ENCODE assay signal across 10 cellular contexts in genomic region chr5:135208555-135209494, GRCh38.
DNase-seq lines count a peak whose midpoint lies in the region; ATAC-seq and TF ChIP-seq lines count a peak whose summit lies in the region.
"Had no signal": no experiment of that assay in that cellular context is flagged by ENCODE, and none has a peak within 500 bp of the region (broad histone marks: within the 10 kb centered on the region; RNA-seq: fewer than 3 reads in every experiment).

No MANE protein-coding gene starts in this region.

- intact Hi-C loops in vagina (cut with DNase I) = no loop called here

- H3K4me3 Mint-ChIP-seq in activated naive CD8-positive, alpha-beta T cell treated with anti-CD3 and anti-CD28 coated beads, Interleukin-2, amount 10 ng/mL, durations not matched to agents 7 days and 5 days = no peak overlapping the region
- no peak overlapping the region for H3K4me3 Mint-ChIP-seq in activated naive CD8-positive, alpha-beta T cell treated with anti-CD3 and anti-CD28 coated beads for 36 hours
- H3K4me3 Mint-ChIP-seq in activated naive CD4-positive, alpha-beta T cell treated with anti-CD3 and anti-CD28 coated beads, Interleukin-2, amount 10 ng/mL, durations not matched to agents 7 days and 5 days = no peak overlapping the region
- no peak overlapping the region for H3K4me3 Mint-ChIP-seq in activated T-helper 17 cell treated with anti-CD3 and anti-CD28 coated beads, Interleukin-2, amount 50 U/mL, for 72 hours
- H3K4me3 Mint-ChIP-seq: IgD-negative memory B cell had no signal

- H3K36me3 Mint-ChIP-seq in activated naive CD8-positive, alpha-beta T cell treated with anti-CD3 and anti-CD28 coated beads, Interleukin-2, amount 10 ng/mL, durations not matched to agents 7 days and 5 days = peaks cover 1% of the 10 kb centered on the region
- H3K36me3 Mint-ChIP-seq in activated naive CD8-positive, alpha-beta T cell treated with anti-CD3 and anti-CD28 coated beads for 36 hours = no peaks in the 10 kb centered on the region
- no peaks in the 10 kb centered on the region for H3K36me3 Mint-ChIP-seq in activated naive CD4-positive, alpha-beta T cell treated with anti-CD3 and anti-CD28 coated beads, Interleukin-2, amount 10 ng/mL, durations not matched to agents 7 days and 5 days
- peaks cover 3% of the 10 kb centered on the region for H3K36me3 Mint-ChIP-seq in activated T-helper 17 cell treated with anti-CD3 and anti-CD28 coated beads, Interleukin-2, amount 50 U/mL, for 72 hours (ENCODE audit: low read depth)
- H3K36me3 Mint-ChIP-seq: IgD-negative memory B cell had no signal

- H3K27ac Mint-ChIP-seq in activated naive CD8-positive, alpha-beta T cell treated with anti-CD3 and anti-CD28 coated beads, Interleukin-2, amount 10 ng/mL, durations not matched to agents 7 days and 5 days = peak overlapping the region; percentile 3
- H3K27ac Mint-ChIP-seq in activated naive CD8-positive, alpha-beta T cell treated with anti-CD3 and anti-CD28 coated beads for 36 hours = no peak overlapping the region
- no peak overlapping the region for H3K27ac Mint-ChIP-seq in activated naive CD4-positive, alpha-beta T cell treated with anti-CD3 and anti-CD28 coated beads, Interleukin-2, amount 10 ng/mL, durations not matched to agents 7 days and 5 days
- no peak overlapping the region for H3K27ac Mint-ChIP-seq in activated T-helper 17 cell treated with anti-CD3 and anti-CD28 coated beads, Interleukin-2, amount 50 U/mL, for 72 hours
- H3K27ac Mint-ChIP-seq: IgD-negative memory B cell had no signal

- H3K27me3 Mint-ChIP-seq in activated naive CD8-positive, alpha-beta T cell treated with anti-CD3 and anti-CD28 coated beads, Interleukin-2, amount 10 ng/mL, durations not matched to agents 7 days and 5 days = peaks cover 22% of the 10 kb centered on the region
- peaks cover 10% of the 10 kb centered on the region for H3K27me3 Mint-ChIP-seq in activated naive CD8-positive, alpha-beta T cell treated with anti-CD3 and anti-CD28 coated beads for 36 hours
- H3K27me3 Mint-ChIP-seq in activated naive CD4-positive, alpha-beta T cell treated with anti-CD3 and anti-CD28 coated beads, Interleukin-2, amount 10 ng/mL, durations not matched to agents 7 days and 5 days = peaks cover 57% of the 10 kb centered on the region
- peaks cover 6% of the 10 kb centered on the region for H3K27me3 Mint-ChIP-seq in activated T-helper 17 cell treated with anti-CD3 and anti-CD28 coated beads, Interleukin-2, amount 50 U/mL, for 72 hours

- H3K4me1 ChIP-seq in vagina = peaks cover 55% of the 10 kb centered on the region
- H3K4me1 ChIP-seq: breast epithelium had no signal

- H3K27ac ChIP-seq in vagina = peak overlapping the region; percentile 70
- H3K27ac ChIP-seq: breast epithelium had no signal

- no peaks in the 10 kb centered on the region for H3K36me3 ChIP-seq in vagina
- H3K36me3 ChIP-seq: breast epithelium had no signal

- POLR2A ChIA-PET in activated naive CD8-positive, alpha-beta T cell treated with anti-CD3 and anti-CD28 coated beads, Interleukin-2, amount 10 ng/mL, durations not matched to agents 7 days and 5 days (lab: Charles Lee) = no interaction called here

- peaks cover 1% of the 10 kb centered on the region for H3K4me1 Mint-ChIP-seq in activated naive CD8-positive, alpha-beta T cell treated with anti-CD3 and anti-CD28 coated beads, Interleukin-2, amount 10 ng/mL, durations not matched to agents 7 days and 5 days
- H3K4me1 Mint-ChIP-seq in activated naive CD8-positive, alpha-beta T cell treated with anti-CD3 and anti-CD28 coated beads for 36 hours = no peaks in the 10 kb centered on the region
- peaks cover 2% of the 10 kb centered on the region for H3K4me1 Mint-ChIP-seq in activated naive CD4-positive, alpha-beta T cell treated with anti-CD3 and anti-CD28 coated beads, Interleukin-2, amount 10 ng/mL, durations not matched to agents 7 days and 5 days
- H3K4me1 Mint-ChIP-seq in activated T-helper 17 cell treated with anti-CD3 and anti-CD28 coated beads, Interleukin-2, amount 50 U/mL, for 72 hours = no peaks in the 10 kb centered on the region
- H3K4me1 Mint-ChIP-seq: IgD-negative memory B cell had no signal

- no peak for TF ChIP-seq POLR2A in vagina (IDR thresholded peaks at IDR 0.05)

- ATAC-seq in activated naive CD8-positive, alpha-beta T cell treated with anti-CD3 and anti-CD28 coated beads, Interleukin-2, amount 10 ng/mL, durations not matched to agents 7 days and 5 days (ENCODE audit: low read depth) = no peak
- ATAC-seq in activated T-helper 17 cell treated with anti-CD3 and anti-CD28 coated beads, Interleukin-2, amount 50 U/mL, for 72 hours (replicated peaks) = no peak

- no peaks in the 10 kb centered on the region for H3K27me3 ChIP-seq in vagina
- H3K27me3 ChIP-seq: breast epithelium had no signal

- TF ChIP-seq CTCF in vagina (IDR thresholded peaks at IDR 0.05) = no peak

- CTCF ChIA-PET in activated naive CD4-positive, alpha-beta T cell treated with anti-CD3 and anti-CD28 coated beads, Interleukin-2, amount 10 ng/mL, durations not matched to agents 7 days and 5 days (lab: Charles Lee) = no interaction called here

- DNase-seq in activated naive CD8-positive, alpha-beta T cell treated with anti-CD3 and anti-CD28 coated beads, Interleukin-2, amount 10 ng/mL, durations not matched to agents 7 days and 5 days = no peak
- DNase-seq in activated naive CD8-positive, alpha-beta T cell treated with anti-CD3 and anti-CD28 coated beads for 36 hours = no peak
- DNase-seq in activated CD8-positive, alpha-beta memory T cell treated with anti-CD3 and anti-CD28 coated beads, Interleukin-2, amount 50 U/mL, for 48 hours = peak; percentile 29
- peak; percentile 98 for DNase-seq in islet precursor cell
- DNase-seq in vagina (ENCODE audit: extremely low spot score in 2 of 2) = peak; percentile 80 to 85
- DNase-seq in DMS153 treated with DMSO at 0.1 percent for 48 hours (lab: John Stamatoyannopoulos, UW; ENCODE audit: unreplicated experiment) = no peak
- no peak for DNase-seq in activated naive CD4-positive, alpha-beta T cell treated with anti-CD3 and anti-CD28 coated beads, Interleukin-2, amount 10 ng/mL, durations not matched to agents 7 days and 5 days

- H3K4me3 ChIP-seq in vagina = no peak overlapping the region
- H3K4me3 ChIP-seq: breast epithelium had no signal

- H3K9me3 Mint-ChIP-seq in activated naive CD8-positive, alpha-beta T cell treated with anti-CD3 and anti-CD28 coated beads, Interleukin-2, amount 10 ng/mL, durations not matched to agents 7 days and 5 days = peaks cover 2% of the 10 kb centered on the region
- H3K9me3 Mint-ChIP-seq in activated naive CD8-positive, alpha-beta T cell treated with anti-CD3 and anti-CD28 coated beads for 36 hours = peaks cover 3% of the 10 kb centered on the region
- peaks cover 2% of the 10 kb centered on the region for H3K9me3 Mint-ChIP-seq in activated naive CD4-positive, alpha-beta T cell treated with anti-CD3 and anti-CD28 coated beads, Interleukin-2, amount 10 ng/mL, durations not matched to agents 7 days and 5 days
- H3K9me3 Mint-ChIP-seq in activated T-helper 17 cell treated with anti-CD3 and anti-CD28 coated beads, Interleukin-2, amount 50 U/mL, for 72 hours = no peaks in the 10 kb centered on the region

- H3K9me3 ChIP-seq in vagina = no peaks in the 10 kb centered on the region
- H3K9me3 ChIP-seq: breast epithelium had no signal

Comparison
In these comparisons a context has a peak if more than half of its experiments do, and no peak if none do; other contexts are left out.
1. DNase-seq: peak in activated CD8-positive, alpha-beta memory T cell treated with anti-CD3 and anti-CD28 coated beads, Interleukin-2, amount 50 U/mL, for 48 hours (single experiment), islet precursor cell (single experiment) and vagina (2 of 2); none in activated naive CD8-positive, alpha-beta T cell treated with anti-CD3 and anti-CD28 coated beads, Interleukin-2, amount 10 ng/mL, durations not matched to agents 7 days and 5 days (single experiment), activated naive CD8-positive, alpha-beta T cell treated with anti-CD3 and anti-CD28 coated beads for 36 hours (single experiment), DMS153 treated with DMSO at 0.1 percent for 48 hours (single experiment) and activated naive CD4-positive, alpha-beta T cell treated with anti-CD3 and anti-CD28 coated beads, Interleukin-2, amount 10 ng/mL, durations not matched to agents 7 days and 5 days (single experiment).